20 cellular contexts compared by ENCODE assay signal in the genomic region with DNA sequence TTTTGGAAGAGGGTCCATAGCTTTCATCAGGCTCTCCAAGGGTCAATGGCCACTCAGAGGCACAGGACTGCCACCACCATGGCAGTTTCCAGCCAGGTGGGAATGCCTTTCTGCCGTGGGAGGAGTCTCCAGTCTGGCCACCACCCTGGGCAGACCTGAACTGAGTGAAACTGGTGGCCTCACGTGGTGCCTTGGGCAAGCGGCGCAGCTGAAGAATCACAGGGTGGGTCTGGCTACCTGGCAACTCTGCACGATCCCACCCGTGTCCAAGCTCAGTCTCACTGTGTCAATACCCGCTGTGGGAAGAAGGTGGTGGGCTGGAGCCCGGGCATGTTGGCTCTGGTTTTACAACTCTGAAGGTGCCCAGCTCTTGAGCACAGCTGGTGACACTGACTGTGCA. TPM values are rescaled to one million over a fixed set of nuclear protein-coding genes. Genes with fewer than 3 reads are reported as not detected.
A peak's percentile ranks its signal among the peaks of the same experiment; 100 is the strongest.
DNase-seq lines count a peak whose midpoint lies in the region; ATAC-seq, FAIRE-seq and TF ChIP-seq lines count a peak whose summit lies in the region.
"Had no signal": no experiment of that assay in that cellular context is flagged by ENCODE, and none has a peak within 500 bp of the region (broad histone marks: within the 10 kb centered on the region; RNA-seq: fewer than 3 reads in every experiment).

No MANE protein-coding gene starts in this region.

- H4K20me1 ChIP-seq in HepG2 (ENCODE audit: insufficient read depth, low read length), result no peaks in the 10 kb centered on the region

- POLR2A ChIA-PET in HepG2 (lab: Yijun Ruan, JAX), result interaction anchor here (0.7 kb wide), 1 partner anchor 23 kb away, joined by 3 read pairs; no protein-coding TSS in a partner anchor

- no peak for TF ChIP-seq POLR2A in HepG2 (IDR thresholded peaks at IDR 0.05; ENCODE audit: insufficient read depth in 1 of 2, low read depth in 2 of 2, low read length in 2 of 2)
- no peak for TF ChIP-seq POLR2A in right lobe of liver (IDR thresholded peaks at IDR 0.05)
- no peak for TF ChIP-seq POLR2A in thyroid gland (IDR thresholded peaks at IDR 0.05)

- no TSS peak for BruUV-seq in HepG2 (replicated peaks; lab: Mats Ljungman, UMichigan)

- no peak overlapping the region for H3K4me2 ChIP-seq in HepG2 (ENCODE audit: low read depth, low read length)

- H3K27me3 ChIP-seq in HepG2 (ENCODE audit: control insufficient read depth in 1 of 2, insufficient read depth in 2 of 2, low read length in 2 of 2) (no peaks in the 10 kb centered on the region), right lobe of liver (no peaks in the 10 kb centered on the region), RWPE2 (ENCODE audit: insufficient read depth, poor library complexity, severe bottlenecking) (no peaks in the 10 kb centered on the region), thyroid gland (no peaks in the 10 kb centered on the region)
- H3K27me3 ChIP-seq: BE2C had no signal

- H3K4me1 Mint-ChIP-seq in stimulated activated effector memory CD8-positive, alpha-beta T cell treated with anti-CD3 and anti-CD28 coated beads, Interleukin-12 subunit alpha, Interleukin-12 subunit beta, amount 100 ng/mL, for 72 hours, result no peaks in the 10 kb centered on the region
- H3K4me1 Mint-ChIP-seq: CD14-positive monocyte had no signal

- H3K79me2 ChIP-seq in HepG2 (ENCODE audit: insufficient read depth, low read length), result no peaks in the 10 kb centered on the region

- TF ChIP-seq CTCF in HepG2 (CRISPR knock-in tag; IDR thresholded peaks at IDR 0.05) (no peak), right lobe of liver (IDR thresholded peaks at IDR 0.05) (no peak), RWPE2 (IDR thresholded peaks at IDR 0.05; ENCODE audit: poor library complexity, severe bottlenecking) (no peak), thyroid gland (IDR thresholded peaks at IDR 0.05) (no peak)

- H3K9me3 Mint-ChIP-seq in stimulated activated effector memory CD8-positive, alpha-beta T cell treated with anti-CD3 and anti-CD28 coated beads, Interleukin-12 subunit alpha, Interleukin-12 subunit beta, amount 100 ng/mL, for 72 hours, result no peaks in the 10 kb centered on the region
- H3K9me3 Mint-ChIP-seq: CD14-positive monocyte; CD8-positive, alpha-beta T cell; IgD-negative memory B cell had no signal

- no peak overlapping the region for H2AFZ ChIP-seq in HepG2 (ENCODE audit: low read length)

- TF ChIP-seq EP300 in HepG2 (IDR thresholded peaks at IDR 0.05; ENCODE audit: low read depth in 2 of 2, low read length in 2 of 2) (no peak), HepG2 (CRISPR knock-in tag; IDR thresholded peaks at IDR 0.05; ENCODE audit: borderline replicate concordance) (no peak)

- CTCF ChIA-PET in HepG2 (lab: Yijun Ruan, JAX; ENCODE audit: low intra/inter-chr PET ratio, low total read pairs), result no interaction called here

- no peak for FAIRE-seq in HepG2 (lab: Jason Lieb, UNC)
- FAIRE-seq: A549, D721Med, GM12892 had no signal

- H3K9me3 ChIP-seq in HepG2 (ENCODE audit: low read length) (no peaks in the 10 kb centered on the region), right lobe of liver (no peaks in the 10 kb centered on the region), RWPE2 (ENCODE audit: severe bottlenecking) (no peaks in the 10 kb centered on the region), thyroid gland (no peaks in the 10 kb centered on the region)
- H3K9me3 ChIP-seq: A549, BE2C had no signal

- H3K36me3 Mint-ChIP-seq in stimulated activated effector memory CD8-positive, alpha-beta T cell treated with anti-CD3 and anti-CD28 coated beads, Interleukin-12 subunit alpha, Interleukin-12 subunit beta, amount 100 ng/mL, for 72 hours, result peaks cover 44% of the 10 kb centered on the region

- ATAC-seq in HepG2, result no peak
- ATAC-seq in right lobe of liver, result no peak
- no peak for ATAC-seq in RWPE2 (ENCODE audit: low read depth)
- peak; percentile 13 for ATAC-seq in esophagus mucosa
- ATAC-seq in stimulated activated effector memory CD8-positive, alpha-beta T cell treated with anti-CD3 and anti-CD28 coated beads, Interleukin-12 subunit alpha, Interleukin-12 subunit beta, amount 100 ng/mL, for 72 hours, result no peak
- no peak for ATAC-seq in HG02571 (IDR thresholded peaks at IDR 0.05; ENCODE audit: unreplicated experiment)
- ATAC-seq: A549; CD8-positive, alpha-beta T cell had no signal

- H3K4me3 Mint-ChIP-seq in stimulated activated effector memory CD8-positive, alpha-beta T cell treated with anti-CD3 and anti-CD28 coated beads, Interleukin-12 subunit alpha, Interleukin-12 subunit beta, amount 100 ng/mL, for 72 hours, result no peak overlapping the region
- H3K4me3 Mint-ChIP-seq: CD14-positive monocyte; CD8-positive, alpha-beta T cell had no signal

- no peak for TF ChIP-seq RAD21 in HepG2 (CRISPR knock-in tag; IDR thresholded peaks at IDR 0.05)

- peak overlapping the region; percentile 73 for H3K27ac Mint-ChIP-seq in stimulated activated effector memory CD8-positive, alpha-beta T cell treated with anti-CD3 and anti-CD28 coated beads, Interleukin-12 subunit alpha, Interleukin-12 subunit beta, amount 100 ng/mL, for 72 hours
- H3K27ac Mint-ChIP-seq: CD8-positive, alpha-beta T cell had no signal

- no peak overlapping the region for H3K4me3 ChIP-seq in HepG2 (replicated peaks in 1 of 3; ENCODE audit: insufficient read depth in 1 of 3, low read depth in 2 of 3, low read length in 3 of 3)
- no peak overlapping the region for H3K4me3 ChIP-seq in right lobe of liver
- H3K4me3 ChIP-seq in RWPE2 (ENCODE audit: severe bottlenecking), result no peak overlapping the region
- no peak overlapping the region for H3K4me3 ChIP-seq in thyroid gland (replicated peaks in 1 of 3)
- H3K4me3 ChIP-seq: A549 had no signal

- in situ Hi-C loops in HepG2 (cut with HindIII; ENCODE audit: extremely low pct_ligation_motif_present, low pct_unique_long_range_greater_than_20kb), result loop anchor here (5.0 kb wide), 1 partner anchor 112 kb away; no protein-coding TSS in a partner anchor

- H3K4me1 ChIP-seq in HepG2 (ENCODE audit: insufficient read depth, low read length) (peaks cover 12% of the 10 kb centered on the region), right lobe of liver (peaks cover 0 to 11% (median 4%) of the 10 kb centered on the region in 4 donors), RWPE2 (ENCODE audit: insufficient read depth, poor library complexity, severe bottlenecking) (peaks cover 9% of the 10 kb centered on the region), thyroid gland (peaks cover 0 to 5% of the 10 kb centered on the region in 2 donors)

- DNase-seq in HepG2 (ENCODE audit: low spot score), result no peak
- DNase-seq in right lobe of liver, result no peak
- DNase-seq in RWPE2 (ENCODE audit: low spot score), result peak; percentile 53
- DNase-seq in stimulated activated effector memory CD8-positive, alpha-beta T cell treated with anti-CD3 and anti-CD28 coated beads, Interleukin-12 subunit alpha, Interleukin-12 subunit beta, amount 100 ng/mL, for 72 hours (ENCODE audit: low spot score in 2 of 2), result no peak
- no peak for DNase-seq in thyroid gland
- no peak for DNase-seq in DMS114 treated with DMSO at 0.1 percent for 48 hours (lab: John Stamatoyannopoulos, UW; ENCODE audit: unreplicated experiment)
- DNase-seq: BE2C; CD8-positive, alpha-beta T cell; COR-L47; DND-41; GDM1; GOT3; HCEC 1CT had no signal

- H3K27ac ChIP-seq in HepG2 (ENCODE audit: extremely low read length, insufficient read depth, low read length), result no peak overlapping the region
- H3K27ac ChIP-seq in right lobe of liver, result no peak overlapping the region
- H3K27ac ChIP-seq in RWPE2 (ENCODE audit: poor library complexity, severe bottlenecking), result no peak overlapping the region
- no peak overlapping the region for H3K27ac ChIP-seq in thyroid gland

- H3K36me3 ChIP-seq in HepG2 (replicated peaks in 1 of 2; ENCODE audit: control insufficient read depth in 1 of 2, insufficient read depth in 2 of 2, low read length in 2 of 2), result peaks cover 32 to 74% of the 10 kb centered on the region in 2 experiments
- H3K36me3 ChIP-seq in right lobe of liver, result peaks cover 0 to 14% (median 0%) of the 10 kb centered on the region in 4 donors
- peaks cover 15% of the 10 kb centered on the region; the same call in 1 of the 2 replicates for H3K36me3 ChIP-seq in RWPE2 (ENCODE audit: low read depth)
- H3K36me3 ChIP-seq in thyroid gland, result peaks cover 5 to 11% of the 10 kb centered on the region in 2 donors

- H3K9ac ChIP-seq in HepG2 (ENCODE audit: insufficient read depth, low read depth, low read length), result no peak overlapping the region

- WGBS in HepG2 (ENCODE audit: low lambda C conversion rate), result 94% methylated on average over 2 of the region's 8 CpGs
- 93% methylated on average over 3 of the region's 8 CpGs for WGBS in right lobe of liver (ENCODE audit: insufficient coverage, low coverage, low lambda C conversion rate, missing lambda C conversion rate)
- WGBS in thyroid gland, 2 donors, result 92 to 95% methylated on average over 5 to 8 of the region's 8 CpGs

- intact Hi-C loops in HepG2 (cut with micrococcal nuclease; ENCODE audit: unreplicated experiment) (no loop called here), right lobe of liver (cut with DNase I) (loop anchor here in 1 of 2 donors (5.0 kb wide), 1 partner anchor 87 kb away; no protein-coding TSS in a partner anchor), thyroid gland (cut with DNase I) (no loop called here)

RNA-seq across cellular contexts. Expression of gene VAC14, which starts 31.8 kb away (rescaled TPM):
- total RNA-seq in HepG2 (2016; rRNA removed; fragmentation: Illumina TruSeq; extraction: Trizol) (24.4 and 24.6 TPM in 2 replicates), right lobe of liver (10 to 100 TPM; 14.3 to 40.2 (median 23.4) TPM), esophagus mucosa (22.0 TPM), thyroid gland (10 to 100 TPM; 43.4 to 69.4 (median 63.1) TPM)
- total RNA-seq in HepG2 (2016; cell fraction: cytosol; rRNA removed; fragmentation: Illumina TruSeq; extraction: Trizol; ENCODE audit: low read depth), result 9.1 and 12.1 TPM in 2 replicates
- 18.1 and 23.9 TPM in 2 replicates for total RNA-seq in HepG2 (2016; cell fraction: insoluble cytoplasmic fraction; rRNA removed; fragmentation: Illumina TruSeq; extraction: Trizol)
- 17.4 and 24.9 TPM in 2 replicates for total RNA-seq in HepG2 (2016; cell fraction: membrane; rRNA removed; fragmentation: Illumina TruSeq; extraction: Trizol)
- total RNA-seq in HepG2 (2016; cell fraction: nucleus; rRNA removed; fragmentation: Illumina TruSeq; extraction: Trizol), result 24.1 and 25.1 TPM in 2 replicates
- polyA plus RNA-seq in HepG2 (2011; rRNA removed), result 23.5 and 26.0 TPM in 2 replicates
- 15.1 and 23.3 TPM in 2 replicates for polyA plus RNA-seq in HepG2 (2011; cell fraction: cytosol; rRNA removed)
- 49.6 and 50.7 TPM in 2 replicates for polyA plus RNA-seq in HepG2 (2011; cell fraction: nucleus; rRNA removed)
- polyA plus RNA-seq in HepG2 (2012), result 18.6 and 24.0 TPM in 2 replicates
- polyA plus RNA-seq in HepG2 (2016; cell fraction: cytosol; fragmentation: Illumina TruSeq; extraction: Trizol; ENCODE audit: low read depth), result 14.6 and 18.8 TPM in 2 replicates
- polyA plus RNA-seq in HepG2 (2016; cell fraction: insoluble cytoplasmic fraction; fragmentation: Illumina TruSeq; extraction: Trizol; ENCODE audit: low read depth), result 29.6 and 36.9 TPM in 2 replicates
- 28.0 and 35.3 TPM in 2 replicates for polyA plus RNA-seq in HepG2 (2016; cell fraction: membrane; fragmentation: Illumina TruSeq; extraction: Trizol; ENCODE audit: low read depth)
- polyA plus RNA-seq in HepG2 (2016; cell fraction: nucleus; fragmentation: Illumina TruSeq; extraction: Trizol; ENCODE audit: insufficient read depth, low read depth), result 41.2 and 46.7 TPM in 2 replicates
- polyA minus RNA-seq in HepG2 (2011; rRNA and poly(A)+ RNA removed; ENCODE audit: low replicate concordance), result 58.3 and 79.6 TPM in 2 replicates
- polyA minus RNA-seq in HepG2 (2011; cell fraction: cytosol; rRNA and poly(A)+ RNA removed), result 22.8 and 23.7 TPM in 2 replicates
- polyA minus RNA-seq in HepG2 (2011; cell fraction: nucleus; rRNA and poly(A)+ RNA removed), result 33.0 and 34.8 TPM in 2 replicates
